Comparison of ENCODE assay signal across 17 cellular contexts in the genomic region with DNA sequence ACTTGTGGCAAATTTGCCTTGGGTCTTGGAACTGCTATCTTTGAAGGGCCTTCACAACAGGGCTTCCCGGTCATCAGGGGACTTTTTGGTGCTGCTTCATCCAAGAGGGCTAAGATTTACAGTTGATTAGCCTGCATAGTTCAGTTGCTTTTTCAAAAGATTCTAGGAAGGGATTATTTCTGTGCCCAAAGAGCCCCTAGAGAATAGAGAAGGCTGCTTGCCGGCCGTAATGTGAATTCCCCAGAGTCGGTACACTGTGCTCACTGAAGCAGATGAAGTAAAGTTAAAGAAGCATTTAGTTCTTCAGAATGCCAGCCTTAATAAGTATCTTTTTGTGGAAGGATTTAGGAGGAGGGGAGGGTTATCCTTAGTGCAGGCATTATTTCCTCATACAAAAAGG. TPM values are rescaled to one million over a fixed set of nuclear protein-coding genes. Genes with fewer than 3 reads are reported as not detected.
"Had no signal": no experiment of that assay in that cellular context is flagged by ENCODE, and none has a peak within 500 bp of the region (broad histone marks: within the 10 kb centered on the region; RNA-seq: fewer than 3 reads in every experiment).

No MANE protein-coding gene starts in this region.

- H3K27ac Mint-ChIP-seq: activated CD8-positive, alpha-beta memory T cell treated with anti-CD3 and anti-CD28 coated beads, Interleukin-2, amount 10 ng/mL, durations not matched to agents 7 days and 5 days; activated naive CD4-positive, alpha-beta T cell treated with anti-CD3 and anti-CD28 coated beads, Interleukin-2, amount 50 U/mL, for 72 hours; activated T-cell treated with anti-CD3 and anti-CD28 coated beads, Interleukin-2, amount 50 U/mL, for 24 hours; immature natural killer cell; natural killer cell had no signal

- H3K27ac ChIP-seq: breast epithelium, esophagus muscularis mucosa, skin epidermis, tibial artery, vagina had no signal

- H3K4me1 Mint-ChIP-seq: activated CD8-positive, alpha-beta memory T cell treated with anti-CD3 and anti-CD28 coated beads, Interleukin-2, amount 10 ng/mL, durations not matched to agents 7 days and 5 days; immature natural killer cell; natural killer cell had no signal

- H3K4me3 ChIP-seq: breast epithelium, esophagus muscularis mucosa, skin epidermis, tibial artery, vagina had no signal

- H3K36me3 Mint-ChIP-seq: activated CD8-positive, alpha-beta memory T cell treated with anti-CD3 and anti-CD28 coated beads, Interleukin-2, amount 10 ng/mL, durations not matched to agents 7 days and 5 days; activated naive CD4-positive, alpha-beta T cell treated with anti-CD3 and anti-CD28 coated beads, Interleukin-2, amount 50 U/mL, for 72 hours; immature natural killer cell; natural killer cell had no signal

- H3K4me3 Mint-ChIP-seq: activated CD8-positive, alpha-beta memory T cell treated with anti-CD3 and anti-CD28 coated beads, Interleukin-2, amount 10 ng/mL, durations not matched to agents 7 days and 5 days; activated T-cell treated with anti-CD3 and anti-CD28 coated beads, Interleukin-2, amount 50 U/mL, for 24 hours; immature natural killer cell; natural killer cell had no signal

- H3K9me3 ChIP-seq: breast epithelium, esophagus muscularis mucosa, tibial artery, vagina had no signal

- H3K4me1 ChIP-seq: breast epithelium, esophagus muscularis mucosa, tibial artery, vagina had no signal

- H3K9me3 Mint-ChIP-seq: activated naive CD4-positive, alpha-beta T cell treated with anti-CD3 and anti-CD28 coated beads, Interleukin-2, amount 50 U/mL, for 72 hours; activated T-cell treated with anti-CD3 and anti-CD28 coated beads, Interleukin-2, amount 50 U/mL, for 24 hours; natural killer cell had no signal

- H3K27me3 ChIP-seq: esophagus muscularis mucosa, tibial artery, vagina had no signal

- DNase-seq: activated CD4-positive, alpha-beta T cell treated with anti-CD3 and anti-CD28 coated beads for 1 hour; activated CD4-positive, alpha-beta T cell treated with anti-CD3 and anti-CD28 coated beads, Interleukin-2, amount 50 U/mL, for 48 hours; activated CD8-positive, alpha-beta memory T cell treated with anti-CD3 and anti-CD28 coated beads, Interleukin-2, amount 10 ng/mL, durations not matched to agents 7 days and 5 days; activated effector memory CD4-positive, alpha-beta T cell treated with Interleukin-2 at 50 U/mL for 16 hours; activated T-cell treated with anti-CD3 and anti-CD28 coated beads, Interleukin-2, amount 50 U/mL, for 24 hours; amniotic stem cell; glutamatergic neuron; immature natural killer cell; mammary epithelial cell; natural killer cell; T-helper 9 cell; tibial artery had no signal

- H3K36me3 ChIP-seq: breast epithelium, esophagus muscularis mucosa, tibial artery, vagina had no signal

RNA-seq across cellular contexts. Expression of a gene that starts 47.7 kb away (rescaled TPM):
- total RNA-seq: activated CD8-positive, alpha-beta memory T cell treated with anti-CD3 and anti-CD28 coated beads, Interleukin-2, amount 10 ng/mL, durations not matched to agents 7 days and 5 days; activated naive CD4-positive, alpha-beta T cell treated with anti-CD3 and anti-CD28 coated beads, Interleukin-2, amount 50 U/mL, for 72 hours; natural killer cell had no signal
